26 cellular contexts compared by ENCODE assay signal in the genomic region with DNA sequence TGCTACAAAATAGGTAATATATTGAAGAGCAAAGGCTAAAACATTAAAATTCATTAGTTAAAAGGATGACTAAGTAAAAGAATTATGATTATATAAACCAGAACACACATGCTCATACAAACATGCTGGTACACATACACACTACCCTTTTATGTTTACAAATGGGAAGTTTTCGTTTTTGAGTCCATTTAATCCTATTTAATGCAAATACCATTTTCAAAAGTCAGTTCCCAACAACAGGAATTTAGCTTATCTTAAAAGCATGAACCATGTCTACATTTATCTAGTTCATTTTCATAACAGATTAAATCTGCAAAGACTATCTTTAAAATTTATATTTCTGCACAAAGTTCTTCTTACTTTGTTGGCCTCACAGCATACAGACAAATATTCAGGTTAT.
"Had no signal": no experiment of that assay in that cellular context is flagged by ENCODE, and none has a peak within 500 bp of the region (broad histone marks: within the 10 kb centered on the region; RNA-seq: fewer than 3 reads in every experiment).

No MANE protein-coding gene starts in this region.

- ATAC-seq: gastrocnemius medialis; left lobe of liver; naive thymus-derived CD4-positive, alpha-beta T cell; stimulated activated naive B cell treated with anti-CD40 and anti-IgM and Interleukin-4, amounts not matched to agents 10 μg/mL and 1 μg/mL and 100 μg/mL, for 72 hours; upper lobe of right lung had no signal

- H3K9me3 ChIP-seq: gastrocnemius medialis, prostate gland, right atrium auricular region, sigmoid colon, suprapubic skin, transverse colon, upper lobe of right lung, vagina had no signal

- H2AFZ ChIP-seq: neural progenitor cell, parathyroid adenoma had no signal

- H3K4me2 ChIP-seq: neural progenitor cell had no signal

- DNase-seq: dermis blood vessel endothelial cell; effector memory CD4-positive, alpha-beta T cell; foreskin fibroblast; gastrocnemius medialis; head of caudate nucleus; kidney; midbrain; naive thymus-derived CD4-positive, alpha-beta T cell; sigmoid colon; stimulated activated CD4-positive, alpha-beta T cell treated with anti-CD3 and anti-CD28 coated beads, Interleukin-15, amount 100 ng/mL, for 24 hours; stimulated activated CD4-positive, alpha-beta T cell treated with anti-CD3 and anti-CD28 coated beads, Interleukin-2, amount 100 ng/mL, for 48 hours; stimulated activated naive B cell treated with anti-CD40 and anti-IgM and Interleukin-4, amounts not matched to agents 10 μg/mL and 1 μg/mL and 100 μg/mL, for 72 hours; transverse colon; upper lobe of right lung had no signal

- H3K4me1 ChIP-seq: gastrocnemius medialis, prostate gland had no signal

- H3K9me3 Mint-ChIP-seq: memory B cell; nephron; neural progenitor cell; stimulated activated naive B cell treated with anti-CD40 and anti-IgM and Interleukin-4, amounts not matched to agents 10 μg/mL and 1 μg/mL and 100 μg/mL, for 72 hours; stimulated activated naive CD8-positive, alpha-beta T cell treated with anti-CD3 and anti-CD28 coated beads, Interleukin-15, Interleukin-2, amounts not matched to agents 100 ng/mL and 50 ng/mL, for 24 hours had no signal

- H3K9ac ChIP-seq: neural progenitor cell, parathyroid adenoma had no signal

- H3K36me3 ChIP-seq: gastrocnemius medialis, neural progenitor cell, prostate gland, right atrium auricular region had no signal

- H3K27me3 ChIP-seq: gastrocnemius medialis, neural progenitor cell, right atrium auricular region, sigmoid colon, suprapubic skin, transverse colon, upper lobe of right lung, vagina had no signal

- H3K27ac Mint-ChIP-seq: memory B cell; naive thymus-derived CD4-positive, alpha-beta T cell; neural progenitor cell; stimulated activated naive B cell treated with anti-CD40 and anti-IgM and Interleukin-4, amounts not matched to agents 10 μg/mL and 1 μg/mL and 100 μg/mL, for 72 hours; stimulated activated naive CD8-positive, alpha-beta T cell treated with anti-CD3 and anti-CD28 coated beads, Interleukin-15, Interleukin-2, amounts not matched to agents 100 ng/mL and 50 ng/mL, for 24 hours had no signal

- H3K27ac ChIP-seq: coronary artery, gastrocnemius medialis, neural progenitor cell, parathyroid adenoma, prostate gland, right atrium auricular region, sigmoid colon, suprapubic skin, transverse colon, upper lobe of right lung, vagina had no signal

- H3K79me2 ChIP-seq: parathyroid adenoma had no signal

- H3K4me3 Mint-ChIP-seq: memory B cell; naive thymus-derived CD4-positive, alpha-beta T cell; nephron; neural progenitor cell; stimulated activated naive B cell treated with anti-CD40 and anti-IgM and Interleukin-4, amounts not matched to agents 10 μg/mL and 1 μg/mL and 100 μg/mL, for 72 hours; stimulated activated naive CD8-positive, alpha-beta T cell treated with anti-CD3 and anti-CD28 coated beads, Interleukin-15, Interleukin-2, amounts not matched to agents 100 ng/mL and 50 ng/mL, for 24 hours had no signal

- H3K36me3 Mint-ChIP-seq: neural progenitor cell had no signal

- H3K4me3 ChIP-seq: coronary artery, gastrocnemius medialis, lung, neural progenitor cell, prostate gland, right atrium auricular region, sigmoid colon, suprapubic skin, transverse colon, upper lobe of right lung, vagina had no signal

- H3K27me3 Mint-ChIP-seq: memory B cell; naive thymus-derived CD4-positive, alpha-beta T cell; stimulated activated naive B cell treated with anti-CD40 and anti-IgM and Interleukin-4, amounts not matched to agents 10 μg/mL and 1 μg/mL and 100 μg/mL, for 72 hours; stimulated activated naive CD8-positive, alpha-beta T cell treated with anti-CD3 and anti-CD28 coated beads, Interleukin-15, Interleukin-2, amounts not matched to agents 100 ng/mL and 50 ng/mL, for 24 hours had no signal
